In the genomic region with DNA sequence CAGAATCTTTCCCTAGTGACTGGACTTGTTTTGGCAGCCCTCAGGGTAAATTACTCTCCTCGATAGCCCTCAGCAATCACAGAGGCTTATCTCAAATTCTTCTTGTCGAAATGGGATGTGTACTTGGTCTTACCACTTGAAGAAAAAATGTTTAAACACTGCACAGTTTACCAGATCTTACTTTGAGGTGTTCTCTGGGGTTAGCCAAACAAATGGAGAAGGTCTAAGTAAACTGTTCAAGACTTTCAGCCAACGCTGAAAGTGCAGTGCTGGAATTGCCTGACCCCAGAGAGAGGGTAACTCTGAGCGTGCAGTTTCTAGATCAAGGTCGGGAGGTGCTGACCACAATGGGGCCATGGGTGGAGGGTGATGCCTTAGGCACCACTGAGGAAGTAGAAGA, we compare ENCODE assay signal across 1 cellular context.
TF ChIP-seq lines count a peak whose summit lies in the region.

No MANE protein-coding gene starts in this region.

TF ChIP-seq in HepG2, 621 proteins besides CTCF, POLR2A, EP300 and RAD21:
- no peak for TF ChIP-seq SCMH1 (CRISPR knock-in tag; IDR thresholded peaks at IDR 0.05; ENCODE audit: borderline replicate concordance)
- TF ChIP-seq, protein P1, sequence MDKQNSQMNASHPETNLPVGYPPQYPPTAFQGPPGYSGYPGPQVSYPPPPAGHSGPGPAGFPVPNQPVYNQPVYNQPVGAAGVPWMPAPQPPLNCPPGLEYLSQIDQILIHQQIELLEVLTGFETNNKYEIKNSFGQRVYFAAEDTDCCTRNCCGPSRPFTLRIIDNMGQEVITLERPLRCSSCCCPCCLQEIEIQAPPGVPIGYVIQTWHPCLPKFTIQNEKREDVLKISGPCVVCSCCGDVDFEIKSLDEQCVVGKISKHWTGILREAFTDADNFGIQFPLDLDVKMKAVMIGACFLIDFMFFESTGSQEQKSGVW (CRISPR knock-in tag; IDR thresholded peaks at IDR 0.05; ENCODE audit: borderline replicate concordance) = no peak
